19 cellular contexts compared by ENCODE assay signal in the genomic region with DNA sequence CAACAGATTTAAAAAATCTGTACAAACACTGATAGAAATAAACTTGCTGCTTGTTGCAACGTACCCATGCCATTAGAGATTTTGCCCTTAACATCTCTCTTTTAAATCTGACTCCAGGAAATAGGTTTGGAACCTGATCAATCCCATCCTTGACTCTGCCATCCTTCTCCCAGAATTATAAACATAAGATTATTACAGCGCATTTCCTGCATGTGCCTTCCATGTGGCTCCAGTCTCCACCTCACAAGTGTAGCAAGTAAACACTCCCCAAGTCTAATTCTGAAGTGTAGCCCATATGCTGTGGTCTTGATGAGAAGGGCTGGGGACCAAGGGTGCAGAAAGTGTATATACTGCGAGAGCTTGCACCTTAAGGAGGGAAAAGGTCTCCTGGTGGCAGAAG.
A peak's percentile ranks its signal among the peaks of the same experiment; 100 is the strongest.
DNase-seq lines count a peak whose midpoint lies in the region; ATAC-seq, FAIRE-seq and TF ChIP-seq lines count a peak whose summit lies in the region.
"Had no signal": no experiment of that assay in that cellular context is flagged by ENCODE, and none has a peak within 500 bp of the region (broad histone marks: within the 10 kb centered on the region; RNA-seq: fewer than 3 reads in every experiment).

No MANE protein-coding gene starts in this region.

- H3K36me3 ChIP-seq in mammary epithelial cell (ENCODE audit: insufficient read depth, low read length) (no peaks in the 10 kb centered on the region), astrocyte (ENCODE audit: insufficient read depth, low read length) (no peaks in the 10 kb centered on the region), uterus (no peaks in the 10 kb centered on the region)

- no peak overlapping the region for H3K9ac ChIP-seq in mammary epithelial cell (ENCODE audit: insufficient read depth, low read length)
- peak overlapping the region; percentile 58 for H3K9ac ChIP-seq in astrocyte (ENCODE audit: low read length)

- no peaks in the 10 kb centered on the region for H3K27me3 ChIP-seq in mammary epithelial cell (ENCODE audit: insufficient read depth, low read length)
- no peaks in the 10 kb centered on the region for H3K27me3 ChIP-seq in astrocyte (ENCODE audit: insufficient read depth, low read length)
- no peaks in the 10 kb centered on the region for H3K27me3 ChIP-seq in uterus

- H3K27me3 Mint-ChIP-seq in MCF 10A (ENCODE audit: insufficient read depth, unreplicated experiment) (no peaks in the 10 kb centered on the region), astrocyte (ENCODE audit: low read depth, unreplicated experiment) (peaks cover 5% of the 10 kb centered on the region), mesothelial cell of epicardium (ENCODE audit: low read depth) (no peaks in the 10 kb centered on the region)

- H3K36me3 Mint-ChIP-seq in MCF 10A (ENCODE audit: insufficient read depth, unreplicated experiment), result no peaks in the 10 kb centered on the region
- H3K36me3 Mint-ChIP-seq in astrocyte (ENCODE audit: low read depth, unreplicated experiment), result no peaks in the 10 kb centered on the region
- no peaks in the 10 kb centered on the region for H3K36me3 Mint-ChIP-seq in mesothelial cell of epicardium
- H3K36me3 Mint-ChIP-seq: CD14-positive monocyte had no signal

- no peaks in the 10 kb centered on the region for H3K79me2 ChIP-seq in mammary epithelial cell (ENCODE audit: insufficient read depth, low read length)
- no peaks in the 10 kb centered on the region for H3K79me2 ChIP-seq in astrocyte (ENCODE audit: insufficient read depth, low read length)

- H3K27ac Mint-ChIP-seq in MCF 10A (ENCODE audit: low read depth, unreplicated experiment) (no peak overlapping the region), astrocyte (ENCODE audit: unreplicated experiment) (peak overlapping the region; percentile 93), mesothelial cell of epicardium (peak overlapping the region; percentile 1)
- H3K27ac Mint-ChIP-seq: activated CD4-positive, alpha-beta T cell treated with anti-CD3 and anti-CD28 coated beads, Interleukin-2, amount 10 ng/mL, durations not matched to agents 24 days and 14 days; CD14-positive monocyte had no signal

- peak overlapping the region; percentile 78 for H3K27ac ChIP-seq in mammary epithelial cell (ENCODE audit: insufficient read depth, low read depth, low read length)
- peak overlapping the region; percentile 88 for H3K27ac ChIP-seq in astrocyte (ENCODE audit: low read depth, low read length)
- peak overlapping the region; percentile 68 to 71 for H3K27ac ChIP-seq in uterus

- peaks cover 14% of the 10 kb centered on the region for H3K4me1 Mint-ChIP-seq in MCF 10A (ENCODE audit: insufficient read depth, unreplicated experiment)
- H3K4me1 Mint-ChIP-seq in astrocyte (ENCODE audit: low read depth, unreplicated experiment), result peaks cover 33% of the 10 kb centered on the region
- H3K4me1 Mint-ChIP-seq in mesothelial cell of epicardium, result peaks cover 38% of the 10 kb centered on the region
- H3K4me1 Mint-ChIP-seq: activated CD4-positive, alpha-beta T cell treated with anti-CD3 and anti-CD28 coated beads, Interleukin-2, amount 10 ng/mL, durations not matched to agents 24 days and 14 days; CD14-positive monocyte had no signal

- in situ Hi-C loops in mammary epithelial cell (cut with MboI; ENCODE audit: low sequenced_read_pairs in 2 of 2), result no loop called here

- H3K9me3 ChIP-seq in mammary epithelial cell (replicated peaks; ENCODE audit: insufficient read depth, low read length), result no peaks in the 10 kb centered on the region
- H3K9me3 ChIP-seq in astrocyte (ENCODE audit: insufficient read depth, low read depth, low read length), result no peaks in the 10 kb centered on the region
- no peaks in the 10 kb centered on the region for H3K9me3 ChIP-seq in uterus

- intact Hi-C loops in mammary epithelial cell (cut with micrococcal nuclease), result loop anchor here (2.0 kb wide), 2 partner anchors 20 to 64 kb away; no protein-coding TSS in a partner anchor
- intact Hi-C loops in MCF 10A (cut with micrococcal nuclease), result no loop called here
- intact Hi-C loops in uterus (cut with DNase I; ENCODE audit: low total_unique reads), result no loop called here

- H3K4me2 ChIP-seq in mammary epithelial cell (ENCODE audit: insufficient read depth, low read depth, low read length) (peak overlapping the region; percentile 68), astrocyte (ENCODE audit: low read length) (peak overlapping the region; percentile 60)

- CTCF ChIA-PET in mammary epithelial cell (lab: Charles Lee; ENCODE audit: low non-redundant PET) (no interaction called here), MCF 10A (lab: Yijun Ruan, JAX) (interaction anchor here (0.9 to 1.2 kb wide), 3 partner anchors 14 to 405 kb away, joined by 3 to 7 read pairs (median 3); no protein-coding TSS in a partner anchor)

- BruUV-seq in mammary epithelial cell (replicated peaks; lab: Mats Ljungman, UMichigan) (no TSS peak), MCF 10A (replicated peaks; lab: Mats Ljungman, UMichigan) (no TSS peak)

- H3K4me3 Mint-ChIP-seq in MCF 10A (ENCODE audit: unreplicated experiment), result no peak overlapping the region
- no peak overlapping the region for H3K4me3 Mint-ChIP-seq in astrocyte (ENCODE audit: unreplicated experiment)
- no peak overlapping the region for H3K4me3 Mint-ChIP-seq in mesothelial cell of epicardium
- H3K4me3 Mint-ChIP-seq: activated CD4-positive, alpha-beta T cell treated with anti-CD3 and anti-CD28 coated beads, Interleukin-2, amount 10 ng/mL, durations not matched to agents 24 days and 14 days; CD14-positive monocyte had no signal

- no peak for ATAC-seq in HG03565 (IDR thresholded peaks at IDR 0.05; ENCODE audit: unreplicated experiment)
- ATAC-seq: left lobe of liver had no signal

- H2AFZ ChIP-seq in mammary epithelial cell (ENCODE audit: low read depth, low read length), result peak overlapping the region; percentile 23
- peak overlapping the region; percentile 11 for H2AFZ ChIP-seq in astrocyte (ENCODE audit: low read depth, low read length)

- DNase-seq in mammary epithelial cell (no peak), MCF 10A (ENCODE audit: unreplicated experiment) (no peak), astrocyte (ENCODE audit: low read depth) (peak; percentile 31), mesothelial cell of epicardium (ENCODE audit: low spot score in 2 of 2, unreplicated experiment in 2 of 2) (no peak), uterus (no peak), NCI-H1417 treated with DMSO at 0.1 percent for 48 hours (lab: John Stamatoyannopoulos, UW) (no peak), hepatic stellate cell (ENCODE audit: low spot score) (no peak)
- DNase-seq: activated CD4-positive, alpha-beta T cell treated with anti-CD3 and anti-CD28 coated beads, Interleukin-2, amount 10 ng/mL, durations not matched to agents 24 days and 14 days; activated effector memory CD4-positive, alpha-beta T cell treated with anti-CD3 and anti-CD28 coated beads, Interleukin-2, amount 50 U/mL, for 16 hours; cerebellar nuclear complex; DMS 273 treated with DMSO at 0.1 percent for 48 hours; foreskin melanocyte; GF-D8; Kasumi-1; NCI-H1105 had no signal

- H4K20me1 ChIP-seq in mammary epithelial cell (ENCODE audit: insufficient read depth, low read length), result no peaks in the 10 kb centered on the region
- no peaks in the 10 kb centered on the region for H4K20me1 ChIP-seq in astrocyte (ENCODE audit: insufficient read depth, low read length)

- dilution Hi-C loops in mammary epithelial cell (cut with HindIII; ENCODE audit: low sequenced_read_pairs), result no loop called here

- TF ChIP-seq CTCF in mammary epithelial cell (conservative IDR thresholded peaks at IDR 0.05 in 1 of 2, IDR thresholded peaks at IDR 0.05 in 1 of 2; ENCODE audit: extremely low read depth in 1 of 2, insufficient read depth in 1 of 2, low read depth in 1 of 2, low read length in 2 of 2) (no peak), MCF 10A (IDR thresholded peaks at IDR 0.05; ENCODE audit: unreplicated experiment) (no peak), astrocyte (IDR thresholded peaks at IDR 0.05; ENCODE audit: insufficient read depth, low read depth, low read length) (no peak), mesothelial cell of epicardium (IDR thresholded peaks at IDR 0.05; ENCODE audit: unreplicated experiment) (no peak), uterus (IDR thresholded peaks at IDR 0.05) (no peak)

- H3K4me1 ChIP-seq in mammary epithelial cell (ENCODE audit: insufficient read depth, low read length) (peaks cover 22% of the 10 kb centered on the region), astrocyte (ENCODE audit: insufficient read depth, low read length) (peaks cover 22% of the 10 kb centered on the region), uterus (no peaks in the 10 kb centered on the region)

- 100% methylated on average over 3 of the region's 3 CpGs for WGBS in mammary epithelial cell (ENCODE audit: low coverage, missing lambda C conversion rate)

- no peak overlapping the region for H3K4me3 ChIP-seq in mammary epithelial cell (replicated peaks in 1 of 3; ENCODE audit: insufficient read depth in 1 of 3, low read depth in 2 of 3, low read length in 3 of 3)
- no peak overlapping the region for H3K4me3 ChIP-seq in astrocyte (ENCODE audit: insufficient read depth, low read depth, low read length)
- H3K4me3 ChIP-seq in uterus, result no peak overlapping the region

- TF ChIP-seq POLR2A in uterus (IDR thresholded peaks at IDR 0.05), result no peak

- H3K9me3 Mint-ChIP-seq in MCF 10A (ENCODE audit: unreplicated experiment) (peaks cover 6% of the 10 kb centered on the region), astrocyte (ENCODE audit: unreplicated experiment) (peaks cover 3% of the 10 kb centered on the region), mesothelial cell of epicardium (no peaks in the 10 kb centered on the region)
- H3K9me3 Mint-ChIP-seq: activated CD4-positive, alpha-beta T cell treated with anti-CD3 and anti-CD28 coated beads, Interleukin-2, amount 10 ng/mL, durations not matched to agents 24 days and 14 days had no signal

- no peak for FAIRE-seq in astrocyte (lab: Jason Lieb, UNC)
- FAIRE-seq: GM12891 had no signal

- POLR2A ChIA-PET in MCF 10A (lab: Yijun Ruan, JAX), result interaction anchor here (0.9 to 1.5 kb wide), 6 partner anchors 8 to 112 kb away, joined by 3 to 6 read pairs (median 4); no protein-coding TSS in a partner anchor
